In genomic region chr19:6551091-6551490, GRCh38 we compare ENCODE assay signal across 2 cellular contexts.
TF ChIP-seq lines count a peak whose summit lies in the region.

No MANE protein-coding gene starts in this region.

TF ChIP-seq in A549, 52 proteins besides CTCF, POLR2A, EP300 and RAD21:
- no peak for TF ChIP-seq ZSCAN20 (CRISPR knock-in tag; IDR thresholded peaks at IDR 0.05)
- TF ChIP-seq E2F6 (IDR thresholded peaks at IDR 0.05; ENCODE audit: borderline replicate concordance, low read depth) = no peak
- no peak for TF ChIP-seq JUN (IDR thresholded peaks at IDR 0.05)
- TF ChIP-seq HMGXB4 (CRISPR knock-in tag; IDR thresholded peaks at IDR 0.05; ENCODE audit: borderline replicate concordance) = no peak
- TF ChIP-seq NFE2L2 (conservative IDR thresholded peaks at IDR 0.05; ENCODE audit: low read length) = no peak
- TF ChIP-seq MAX (IDR thresholded peaks at IDR 0.05) = no peak
- TF ChIP-seq HDAC2 (IDR thresholded peaks at IDR 0.05) = no peak
- no peak for TF ChIP-seq HOXB5 (CRISPR knock-in tag; IDR thresholded peaks at IDR 0.05)
- TF ChIP-seq BCL3 (IDR thresholded peaks at IDR 0.05) = no peak
- no peak for TF ChIP-seq MAZ (IDR thresholded peaks at IDR 0.05; ENCODE audit: borderline replicate concordance, low read depth, low read length)
- TF ChIP-seq JUNB (IDR thresholded peaks at IDR 0.05) = no peak
- no peak for TF ChIP-seq HOXB13 (CRISPR knock-in tag; IDR thresholded peaks at IDR 0.05; ENCODE audit: low read depth)
- TF ChIP-seq MAFK (IDR thresholded peaks at IDR 0.05; ENCODE audit: partially characterized antibody) = no peak

TF ChIP-seq in K562, 482 proteins besides CTCF, POLR2A, EP300 and RAD21:
- no peak for TF ChIP-seq NFYB (IDR thresholded peaks at IDR 0.05; ENCODE audit: extremely low read depth, insufficient read length)
- no peak for TF ChIP-seq TCFL5 (CRISPR knock-in tag; conservative IDR thresholded peaks at IDR 0.05)
- no peak for TF ChIP-seq ETV6 (IDR thresholded peaks at IDR 0.05; ENCODE audit: borderline replicate concordance in 1 of 2, low read depth in 2 of 2, low read length in 1 of 2)
- TF ChIP-seq ETV6 (CRISPR knock-in tag; IDR thresholded peaks at IDR 0.05; ENCODE audit: borderline replicate concordance) = no peak
- no peak for TF ChIP-seq KLF13 (tag; IDR thresholded peaks at IDR 0.05; ENCODE audit: borderline replicate concordance, low read depth)
- TF ChIP-seq THAP7 (CRISPR knock-in tag; IDR thresholded peaks at IDR 0.05) = no peak
- no peak for TF ChIP-seq STAT5A (IDR thresholded peaks at IDR 0.05; ENCODE audit: borderline replicate concordance, low read length)
- TF ChIP-seq ZNF143 (CRISPR knock-in tag; IDR thresholded peaks at IDR 0.05) = no peak
- TF ChIP-seq CREM (IDR thresholded peaks at IDR 0.05; ENCODE audit: low read depth) = no peak
- TF ChIP-seq TEAD4 (IDR thresholded peaks at IDR 0.05; ENCODE audit: low read length) = no peak
- TF ChIP-seq TEAD4 (CRISPR knock-in tag; IDR thresholded peaks at IDR 0.05; ENCODE audit: borderline replicate concordance) = no peak
- no peak for TF ChIP-seq IRF2 (CRISPR knock-in tag; IDR thresholded peaks at IDR 0.05)
- TF ChIP-seq MEF2D (tag; conservative IDR thresholded peaks at IDR 0.05; ENCODE audit: low read depth) = no peak
- no peak for TF ChIP-seq FOXO4 (CRISPR knock-in tag; IDR thresholded peaks at IDR 0.05)
- TF ChIP-seq ZNF639 (CRISPR knock-in tag; conservative IDR thresholded peaks at IDR 0.05 in 1 of 2, IDR thresholded peaks at IDR 0.05 in 1 of 2) = no peak
- TF ChIP-seq HNRNPL (IDR thresholded peaks at IDR 0.05; ENCODE audit: low read depth, low read length) = no peak
- TF ChIP-seq GABPB2 (CRISPR knock-in tag; conservative IDR thresholded peaks at IDR 0.05) = no peak
